1 cellular context compared by ENCODE assay signal in the genomic region with DNA sequence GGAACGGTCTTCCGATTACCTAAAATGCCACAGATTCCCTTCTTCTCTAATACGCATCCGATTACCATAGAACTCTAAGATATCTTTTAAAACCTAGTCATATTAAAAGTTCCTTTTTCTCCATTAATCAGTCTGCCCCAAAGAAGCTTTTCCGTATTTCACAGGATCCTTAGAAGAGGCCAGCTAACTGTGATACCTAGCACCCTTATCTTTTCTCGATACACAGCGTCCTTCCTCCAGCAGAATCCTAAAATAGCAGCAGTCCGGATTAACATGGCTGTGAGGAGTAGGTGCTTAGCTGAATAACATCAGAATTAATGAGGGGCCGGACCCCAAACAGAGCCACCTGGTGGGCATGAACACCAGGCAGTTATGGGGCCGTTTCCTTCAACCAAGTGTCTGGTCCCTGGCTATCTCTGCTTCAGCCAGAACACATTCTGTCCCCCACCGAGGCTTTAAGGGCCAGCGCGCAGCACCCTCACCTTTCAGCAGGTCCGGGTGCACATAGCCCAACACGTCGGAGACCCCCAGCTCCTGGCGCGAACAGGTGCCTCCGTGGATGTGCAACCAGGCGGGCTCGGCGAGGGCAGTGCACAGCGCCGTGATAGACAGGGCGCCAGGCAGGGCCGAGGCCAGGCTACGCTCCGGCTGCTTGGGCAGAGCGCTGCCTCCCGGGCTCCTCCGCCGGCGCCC.
TF ChIP-seq lines count a peak whose summit lies in the region.

No MANE protein-coding gene starts in this region.

TF ChIP-seq in WTC11, 78 proteins besides CTCF, POLR2A, EP300 and RAD21 (continued from another document):
- TF ChIP-seq, protein P1, sequence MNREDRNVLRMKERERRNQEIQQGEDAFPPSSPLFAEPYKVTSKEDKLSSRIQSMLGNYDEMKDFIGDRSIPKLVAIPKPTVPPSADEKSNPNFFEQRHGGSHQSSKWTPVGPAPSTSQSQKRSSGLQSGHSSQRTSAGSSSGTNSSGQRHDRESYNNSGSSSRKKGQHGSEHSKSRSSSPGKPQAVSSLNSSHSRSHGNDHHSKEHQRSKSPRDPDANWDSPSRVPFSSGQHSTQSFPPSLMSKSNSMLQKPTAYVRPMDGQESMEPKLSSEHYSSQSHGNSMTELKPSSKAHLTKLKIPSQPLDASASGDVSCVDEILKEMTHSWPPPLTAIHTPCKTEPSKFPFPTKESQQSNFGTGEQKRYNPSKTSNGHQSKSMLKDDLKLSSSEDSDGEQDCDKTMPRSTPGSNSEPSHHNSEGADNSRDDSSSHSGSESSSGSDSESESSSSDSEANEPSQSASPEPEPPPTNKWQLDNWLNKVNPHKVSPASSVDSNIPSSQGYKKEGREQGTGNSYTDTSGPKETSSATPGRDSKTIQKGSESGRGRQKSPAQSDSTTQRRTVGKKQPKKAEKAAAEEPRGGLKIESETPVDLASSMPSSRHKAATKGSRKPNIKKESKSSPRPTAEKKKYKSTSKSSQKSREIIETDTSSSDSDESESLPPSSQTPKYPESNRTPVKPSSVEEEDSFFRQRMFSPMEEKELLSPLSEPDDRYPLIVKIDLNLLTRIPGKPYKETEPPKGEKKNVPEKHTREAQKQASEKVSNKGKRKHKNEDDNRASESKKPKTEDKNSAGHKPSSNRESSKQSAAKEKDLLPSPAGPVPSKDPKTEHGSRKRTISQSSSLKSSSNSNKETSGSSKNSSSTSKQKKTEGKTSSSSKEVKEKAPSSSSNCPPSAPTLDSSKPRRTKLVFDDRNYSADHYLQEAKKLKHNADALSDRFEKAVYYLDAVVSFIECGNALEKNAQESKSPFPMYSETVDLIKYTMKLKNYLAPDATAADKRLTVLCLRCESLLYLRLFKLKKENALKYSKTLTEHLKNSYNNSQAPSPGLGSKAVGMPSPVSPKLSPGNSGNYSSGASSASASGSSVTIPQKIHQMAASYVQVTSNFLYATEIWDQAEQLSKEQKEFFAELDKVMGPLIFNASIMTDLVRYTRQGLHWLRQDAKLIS (CRISPR knock-in tag; IDR thresholded peaks at IDR 0.05; ENCODE audit: borderline replicate concordance), result no peak
- no peak for TF ChIP-seq SOX15 (CRISPR knock-in tag; IDR thresholded peaks at IDR 0.05)
